ENCODE assay signal across 23 cellular contexts in genomic region chr16:63841271-63841670, GRCh38.
"Had no signal": no experiment of that assay in that cellular context is flagged by ENCODE, and none has a peak within 500 bp of the region (broad histone marks: within the 10 kb centered on the region; RNA-seq: fewer than 3 reads in every experiment).

No MANE protein-coding gene starts in this region.

- H3K4me3 Mint-ChIP-seq: stimulated activated memory B cell treated with anti-CD40 and anti-IgM and Interleukin-4, amounts not matched to agents 10 μg/mL and 1 μg/mL and 100 μg/mL, for 72 hours; stimulated activated naive B cell treated with anti-CD40 and anti-IgM and Interleukin-4, amounts not matched to agents 10 μg/mL and 1 μg/mL and 100 μg/mL, for 72 hours; stimulated activated naive CD8-positive, alpha-beta T cell treated with anti-CD3 and anti-CD28 coated beads, Interleukin-15, amount 100 ng/mL, for 72 hours; stimulated activated naive CD8-positive, alpha-beta T cell treated with anti-CD3 and anti-CD28 coated beads, Interleukin-15, Interleukin-2, amounts not matched to agents 100 ng/mL and 50 ng/mL, for 24 hours; type B pancreatic cell had no signal

- H3K36me3 Mint-ChIP-seq: stimulated activated memory B cell treated with anti-CD40 and anti-IgM and Interleukin-4, amounts not matched to agents 10 μg/mL and 1 μg/mL and 100 μg/mL, for 72 hours; type B pancreatic cell had no signal

- H3K27ac Mint-ChIP-seq: stimulated activated memory B cell treated with anti-CD40 and anti-IgM and Interleukin-4, amounts not matched to agents 10 μg/mL and 1 μg/mL and 100 μg/mL, for 72 hours; stimulated activated naive B cell treated with anti-CD40 and anti-IgM and Interleukin-4, amounts not matched to agents 10 μg/mL and 1 μg/mL and 100 μg/mL, for 72 hours; stimulated activated naive CD8-positive, alpha-beta T cell treated with anti-CD3 and anti-CD28 coated beads, Interleukin-15, amount 100 ng/mL, for 72 hours; stimulated activated naive CD8-positive, alpha-beta T cell treated with anti-CD3 and anti-CD28 coated beads, Interleukin-15, Interleukin-2, amounts not matched to agents 100 ng/mL and 50 ng/mL, for 24 hours; type B pancreatic cell had no signal

- ATAC-seq: stimulated activated memory B cell treated with anti-CD40 and anti-IgM and Interleukin-4, amounts not matched to agents 10 μg/mL and 1 μg/mL and 100 μg/mL, for 72 hours; stimulated activated naive B cell treated with anti-CD40 and anti-IgM and Interleukin-4, amounts not matched to agents 10 μg/mL and 1 μg/mL and 100 μg/mL, for 72 hours; stimulated activated naive CD8-positive, alpha-beta T cell treated with anti-CD3 and anti-CD28 coated beads, Interleukin-15, amount 100 ng/mL, for 72 hours; stimulated activated naive CD8-positive, alpha-beta T cell treated with anti-CD3 and anti-CD28 coated beads, Interleukin-15, Interleukin-2, amounts not matched to agents 100 U/mL and 50 U/mL, for 24 hours; upper lobe of right lung had no signal

- H3K4me1 Mint-ChIP-seq: stimulated activated memory B cell treated with anti-CD40 and anti-IgM and Interleukin-4, amounts not matched to agents 10 μg/mL and 1 μg/mL and 100 μg/mL, for 72 hours; stimulated activated naive B cell treated with anti-CD40 and anti-IgM and Interleukin-4, amounts not matched to agents 10 μg/mL and 1 μg/mL and 100 μg/mL, for 72 hours; stimulated activated naive CD8-positive, alpha-beta T cell treated with anti-CD3 and anti-CD28 coated beads, Interleukin-15, amount 100 ng/mL, for 72 hours had no signal

- DNase-seq: stimulated activated CD4-positive, alpha-beta T cell treated with anti-CD3 and anti-CD28 coated beads, Interleukin-2, amount 100 ng/mL, for 48 hours; stimulated activated CD4-positive, alpha-beta T cell treated with anti-CD3 and anti-CD28 coated beads, Interleukin-4, amount 100 ng/mL, for 1 hour; stimulated activated CD4-positive, alpha-beta T cell treated with anti-CD3 and anti-CD28 coated beads, Interleukin-4, amount 100 ng/mL, for 24 hours; stimulated activated CD4-positive, alpha-beta T cell treated with anti-CD3 and anti-CD28 coated beads, Interleukin-4, amount 100 ng/mL, for 4 hours; stimulated activated CD8-positive, alpha-beta memory T cell treated with anti-CD3 and anti-CD28 coated beads, Interleukin-4, amount 100 ng/mL, for 48 hours; stimulated activated naive B cell treated with anti-CD40 and anti-IgM and Interleukin-4, amounts not matched to agents 10 μg/mL and 1 μg/mL and 100 μg/mL, for 72 hours; stimulated activated naive CD4-positive, alpha-beta T cell; stimulated activated naive CD4-positive, alpha-beta T cell treated with Interleukin-2 at 50 U/mL for 16 hours; stimulated activated naive CD8-positive, alpha-beta T cell treated with anti-CD3 and anti-CD28 coated beads, Interleukin-15, amount 100 ng/mL, for 72 hours; stimulated activated naive CD8-positive, alpha-beta T cell treated with anti-CD3 and anti-CD28 coated beads, Interleukin-15, Interleukin-2, amounts not matched to agents 100 U/mL and 50 U/mL, for 24 hours; stomach; substantia nigra; testis; thyroid gland; tibial artery; transverse colon; trophoblast cell; upper lobe of left lung; upper lobe of right lung; uterus had no signal
